In genomic region chr2:221502270-221502973, GRCh38 we compare ENCODE assay signal across 12 cellular contexts.
A peak's percentile ranks its signal among the peaks of the same experiment; 100 is the strongest.
DNase-seq lines count a peak whose midpoint lies in the region; ATAC-seq and TF ChIP-seq lines count a peak whose summit lies in the region.
"Had no signal": no experiment of that assay in that cellular context is flagged by ENCODE, and none has a peak within 500 bp of the region (broad histone marks: within the 10 kb centered on the region; RNA-seq: fewer than 3 reads in every experiment).

No MANE protein-coding gene starts in this region.

- no peak for DNase-seq in activated T-cell treated with anti-CD3 and anti-CD28 coated beads, Interleukin-2, amount 50 U/mL, for 24 hours
- no peak for DNase-seq in activated T-cell treated with anti-CD3 and anti-CD28 coated beads, Interleukin-2, amount 50 U/mL, for 1 hour
- DNase-seq in RWPE2 (ENCODE audit: low spot score) = no peak
- peak; percentile 49 for DNase-seq in fibroblast of the conjunctiva (ENCODE audit: low read depth)
- peak; percentile 30 for DNase-seq in stimulated activated CD4-positive, alpha-beta T cell treated with anti-CD3 and anti-CD28 coated beads, Interleukin-4, amount 100 ng/mL, for 24 hours
- DNase-seq in sigmoid colon = no peak
- DNase-seq in H4 (ENCODE audit: low spot score) = no peak
- no peak for DNase-seq in cerebellum (ENCODE audit: low spot score)
- DNase-seq: activated naive CD4-positive, alpha-beta T cell treated with anti-CD3 and anti-CD28 coated beads, Interleukin-2, amount 50 U/mL, for 16 hours; gastrocnemius medialis; NK-92 treated with Interleukin-12 subunit alpha and Interleukin-12 subunit beta, amount 100 ng/mL, for 24 hours had no signal

- H3K27ac ChIP-seq in RWPE2 (ENCODE audit: poor library complexity, severe bottlenecking) (no peak overlapping the region), sigmoid colon (no peak overlapping the region)
- H3K27ac ChIP-seq: gastrocnemius medialis had no signal

- TF ChIP-seq CTCF in RWPE2 (IDR thresholded peaks at IDR 0.05; ENCODE audit: poor library complexity, severe bottlenecking) = no peak
- TF ChIP-seq CTCF in sigmoid colon (IDR thresholded peaks at IDR 0.05) = no peak

- H3K9me3 Mint-ChIP-seq in activated T-cell treated with anti-CD3 and anti-CD28 coated beads, Interleukin-2, amount 50 U/mL, for 24 hours = no peaks in the 10 kb centered on the region

- TF ChIP-seq POLR2A in sigmoid colon (IDR thresholded peaks at IDR 0.05) = no peak

- H3K4me3 Mint-ChIP-seq in activated T-cell treated with anti-CD3 and anti-CD28 coated beads, Interleukin-2, amount 50 U/mL, for 24 hours = no peak overlapping the region

- intact Hi-C loops in sigmoid colon (cut with DNase I) = no loop called here

- no peaks in the 10 kb centered on the region for H3K4me1 ChIP-seq in RWPE2 (ENCODE audit: insufficient read depth, poor library complexity, severe bottlenecking)
- H3K4me1 ChIP-seq in sigmoid colon = peaks cover 0 to 16% (median 8%) of the 10 kb centered on the region in 4 donors

- peak overlapping the region; percentile 83 for H3K27ac Mint-ChIP-seq in activated T-cell treated with anti-CD3 and anti-CD28 coated beads, Interleukin-2, amount 50 U/mL, for 24 hours

- peaks cover 24% of the 10 kb centered on the region for H3K4me1 Mint-ChIP-seq in activated T-cell treated with anti-CD3 and anti-CD28 coated beads, Interleukin-2, amount 50 U/mL, for 24 hours (ENCODE audit: low read depth)

- no peaks in the 10 kb centered on the region for H3K36me3 Mint-ChIP-seq in activated T-cell treated with anti-CD3 and anti-CD28 coated beads, Interleukin-2, amount 50 U/mL, for 24 hours (ENCODE audit: low read depth)

- H3K9me3 ChIP-seq in RWPE2 (ENCODE audit: severe bottlenecking) (no peaks in the 10 kb centered on the region), sigmoid colon (no peaks in the 10 kb centered on the region)
- H3K9me3 ChIP-seq: gastrocnemius medialis had no signal

- H3K27me3 ChIP-seq in RWPE2 (ENCODE audit: insufficient read depth, poor library complexity, severe bottlenecking) (no peaks in the 10 kb centered on the region), sigmoid colon (no peaks in the 10 kb centered on the region)
- H3K27me3 ChIP-seq: gastrocnemius medialis had no signal

- H3K36me3 ChIP-seq in RWPE2 (ENCODE audit: low read depth) (no peaks in the 10 kb centered on the region), sigmoid colon (peaks cover 0 to 14% (median 2%) of the 10 kb centered on the region in 4 donors)
- H3K36me3 ChIP-seq: gastrocnemius medialis had no signal

- peak; percentile 59; the same call in 2 of the 3 replicates for ATAC-seq in RWPE2 (ENCODE audit: low read depth)
- ATAC-seq: GM12878 had no signal

- no peak for TF ChIP-seq EP300 in sigmoid colon (IDR thresholded peaks at IDR 0.05)

- WGBS in sigmoid colon, 2 donors = 62 to 80% methylated on average over 8 of the region's 8 CpGs

- H3K4me3 ChIP-seq in RWPE2 (ENCODE audit: severe bottlenecking) = no peak overlapping the region
- no peak overlapping the region for H3K4me3 ChIP-seq in sigmoid colon
- H3K4me3 ChIP-seq: GM12878 had no signal

- H3K27me3 Mint-ChIP-seq in activated T-cell treated with anti-CD3 and anti-CD28 coated beads, Interleukin-2, amount 50 U/mL, for 24 hours = no peaks in the 10 kb centered on the region

Comparison
In these comparisons a context has a peak if more than half of its experiments do, and no peak if none do; other contexts are left out.
1. DNase-seq: peak in fibroblast of the conjunctiva (single experiment) and stimulated activated CD4-positive, alpha-beta T cell treated with anti-CD3 and anti-CD28 coated beads, Interleukin-4, amount 100 ng/mL, for 24 hours (single experiment); none in activated T-cell treated with anti-CD3 and anti-CD28 coated beads, Interleukin-2, amount 50 U/mL, for 24 hours (single experiment), activated T-cell treated with anti-CD3 and anti-CD28 coated beads, Interleukin-2, amount 50 U/mL, for 1 hour (single experiment), RWPE2 (single experiment), sigmoid colon (single experiment), H4 (single experiment) and cerebellum (single experiment).